16 cellular contexts compared by ENCODE assay signal in the genomic region with DNA sequence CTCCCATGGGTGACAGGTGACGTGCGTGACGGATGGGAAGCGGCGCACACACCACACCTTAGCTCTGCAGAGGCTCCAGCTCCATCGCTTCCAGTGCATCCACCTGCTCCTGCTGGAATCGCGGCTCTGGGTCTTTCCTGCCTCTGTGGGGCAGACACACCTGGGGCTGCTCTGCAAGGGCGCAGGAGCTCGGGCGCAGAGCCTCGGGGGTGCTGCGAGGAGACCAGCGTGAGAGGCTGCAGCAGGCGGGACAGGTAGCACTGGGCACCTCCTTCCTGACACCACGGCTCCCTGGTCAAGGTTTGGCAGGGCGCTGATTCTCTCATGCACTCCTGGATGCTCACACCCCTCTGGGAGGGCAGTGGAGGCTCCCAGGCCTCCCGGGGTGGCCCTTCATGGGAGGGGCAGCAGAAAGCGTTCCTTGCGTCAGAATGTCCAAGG.
DNase-seq lines count a peak whose midpoint lies in the region; ATAC-seq and TF ChIP-seq lines count a peak whose summit lies in the region.
"Had no signal": no experiment of that assay in that cellular context is flagged by ENCODE, and none has a peak within 500 bp of the region (broad histone marks: within the 10 kb centered on the region; RNA-seq: fewer than 3 reads in every experiment).

No MANE protein-coding gene starts in this region.

- H3K4ac ChIP-seq in H9 (ENCODE audit: low read depth, low read length) (no peak overlapping the region), neuronal stem cell (ENCODE audit: low read length) (no peak overlapping the region)

- H3K9ac ChIP-seq in H9 (ENCODE audit: extremely low read depth, insufficient read length, low read length) (no peak overlapping the region), neuronal stem cell (ENCODE audit: low read depth, low read length, poor library complexity) (no peak overlapping the region)

- H4K20me1 ChIP-seq in H9 (ENCODE audit: control insufficient read depth, insufficient read depth, insufficient read length) = no peaks in the 10 kb centered on the region

- H3K79me1 ChIP-seq in H9 (ENCODE audit: insufficient read depth, low read depth, low read length, poor library complexity, severe bottlenecking) (no peaks in the 10 kb centered on the region), neuronal stem cell (ENCODE audit: low read depth, low read length) (no peaks in the 10 kb centered on the region)

- H3K4me1 ChIP-seq in H9 (ENCODE audit: insufficient read depth, low read length) (no peaks in the 10 kb centered on the region), Peyer's patch (no peaks in the 10 kb centered on the region), neuronal stem cell (ENCODE audit: control insufficient read depth in 2 of 2, insufficient read depth in 1 of 2, low read depth in 1 of 2, low read length in 2 of 2) (no peaks in the 10 kb centered on the region)
- H3K4me1 ChIP-seq: BE2C had no signal

- H3K27me3 ChIP-seq in H9 (ENCODE audit: insufficient read depth, low read length) (no peaks in the 10 kb centered on the region), Peyer's patch (no peaks in the 10 kb centered on the region), neuronal stem cell (ENCODE audit: control insufficient read depth in 3 of 3, insufficient read depth in 3 of 3, low read depth in 1 of 3, low read length in 3 of 3) (peaks cover 0 to 4% (median 2%) of the 10 kb centered on the region in 3 experiments)
- H3K27me3 ChIP-seq: BE2C had no signal

- peaks cover 12 to 17% of the 10 kb centered on the region in 2 experiments for H3K9me3 Mint-ChIP-seq in H9

- H3K4me3 Mint-ChIP-seq in H9 = no peak overlapping the region
- H3K4me3 Mint-ChIP-seq: CD4-positive, alpha-beta memory T cell had no signal

- no peak overlapping the region for H3K27ac Mint-ChIP-seq in H9

- no peak overlapping the region for H3K18ac ChIP-seq in H9 (ENCODE audit: insufficient read length, low read depth, low read length)
- H3K18ac ChIP-seq in neuronal stem cell (ENCODE audit: low read length) = peak overlapping the region; percentile 54

- no peak overlapping the region for H2BK120ac ChIP-seq in H9 (ENCODE audit: low read depth, low read length, poor library complexity, severe bottlenecking)
- H2BK120ac ChIP-seq in neuronal stem cell (ENCODE audit: low read depth, low read length) = no peak overlapping the region

- H2AK5ac ChIP-seq in H9 (ENCODE audit: insufficient read length, low read length) (no peak overlapping the region), neuronal stem cell (ENCODE audit: low read depth, low read length) (peak overlapping the region; percentile 6)

- WGBS in H9 (ENCODE audit: extremely low coverage, insufficient read length, low lambda C conversion rate) = no CpG with 5 or more reads among the region's 20 CpGs
- no CpG with 5 or more reads among the region's 20 CpGs for WGBS in neuronal stem cell (ENCODE audit: extremely low coverage in 2 of 2, insufficient read length in 2 of 2, insufficient replicate concordance in 1 of 2), 2 donors

- H2BK12ac ChIP-seq in H9 (ENCODE audit: insufficient read length, low read depth, low read length) (no peak overlapping the region), neuronal stem cell (ENCODE audit: low read length) (no peak overlapping the region)

- H3K9me3 ChIP-seq in H9 (ENCODE audit: control insufficient read depth, low read depth, low read length) (peaks cover 5% of the 10 kb centered on the region), Peyer's patch (no peaks in the 10 kb centered on the region), neuronal stem cell (replicated peaks in 1 of 2; ENCODE audit: control insufficient read depth in 2 of 2, insufficient read depth in 1 of 2, low read depth in 1 of 2, low read length in 2 of 2) (peaks cover 0 to 2% of the 10 kb centered on the region in 2 donors)
- H3K9me3 ChIP-seq: A549 had no signal

- no peak for TF ChIP-seq POLR2A in Peyer's patch (IDR thresholded peaks at IDR 0.05)

- H3K27me3 Mint-ChIP-seq in H9 (ENCODE audit: low read depth) = peaks cover 9% of the 10 kb centered on the region

- H4K91ac ChIP-seq in H9 (ENCODE audit: insufficient read length, low read depth, low read length) = no peak overlapping the region
- H4K91ac ChIP-seq in neuronal stem cell (ENCODE audit: low read depth, low read length, poor library complexity) = no peak overlapping the region

- H3K4me2 ChIP-seq in H9 (ENCODE audit: insufficient read depth, insufficient read length, low read length) (no peak overlapping the region), neuronal stem cell (ENCODE audit: insufficient read depth, low read length, poor library complexity, severe bottlenecking) (no peak overlapping the region)
- H3K4me2 ChIP-seq: A549 had no signal

- H3K4me1 Mint-ChIP-seq in H9 = peaks cover 4 to 6% of the 10 kb centered on the region in 2 experiments; a peak in 2 of 4 replicates

- H3K14ac ChIP-seq in H9 (ENCODE audit: insufficient read depth, low read length) (peak overlapping the region; percentile 18; the same call in 1 of the 2 replicates), neuronal stem cell (ENCODE audit: low read length) (peak overlapping the region; percentile 60)

- H2BK15ac ChIP-seq in H9 (ENCODE audit: low read depth, low read length) = no peak overlapping the region
- H2BK15ac ChIP-seq in neuronal stem cell (ENCODE audit: low read length) = no peak overlapping the region

- no peak for ATAC-seq in HG02642 (IDR thresholded peaks at IDR 0.05; ENCODE audit: poor library complexity, unreplicated experiment)
- ATAC-seq: A549 had no signal

- no peaks in the 10 kb centered on the region for H3K23me2 ChIP-seq in H9 (ENCODE audit: insufficient read length, low read depth, low read length, poor library complexity, severe bottlenecking)

- H3K36me3 ChIP-seq in Peyer's patch = no peaks in the 10 kb centered on the region
- no peaks in the 10 kb centered on the region for H3K36me3 ChIP-seq in neuronal stem cell (replicated peaks in 1 of 2; ENCODE audit: control insufficient read depth in 2 of 2, insufficient read depth in 2 of 2, low read length in 2 of 2)
- H3K36me3 ChIP-seq: BE2C had no signal

- H2BK5ac ChIP-seq in H9 (ENCODE audit: insufficient read length, low read length) (no peak overlapping the region), neuronal stem cell (ENCODE audit: low read length) (no peak overlapping the region)

- H3K27ac ChIP-seq in H9 (ENCODE audit: insufficient read length, low read depth, low read length) (no peak overlapping the region), Peyer's patch (no peak overlapping the region), neuronal stem cell (replicated peaks; ENCODE audit: low read length) (no peak overlapping the region)
- H3K27ac ChIP-seq: A549, C4-2B had no signal

- H3K23ac ChIP-seq in H9 (ENCODE audit: insufficient read length, low read depth, low read length) (no peak overlapping the region), neuronal stem cell (ENCODE audit: low read depth, low read length, poor library complexity) (peak overlapping the region; percentile 48)

- H3T11ph ChIP-seq in H9 (ENCODE audit: low read length) = no peak overlapping the region

- H2AFZ ChIP-seq in H9 (ENCODE audit: low read length) (no peak overlapping the region), neuronal stem cell (ENCODE audit: low read length) (no peak overlapping the region)

- TF ChIP-seq CTCF in H9 (conservative IDR thresholded peaks at IDR 0.05) = no peak
- TF ChIP-seq CTCF in Peyer's patch (IDR thresholded peaks at IDR 0.05) = no peak

- DNase-seq in H9 = no peak
- peak in 2 of 3 donors; percentile 31 to 42 for DNase-seq in Peyer's patch
- DNase-seq in head of caudate nucleus = peak in 37 of 42 donors; percentile 49 to 92 (median 80)
- no peak for DNase-seq in neuronal stem cell (ENCODE audit: low spot score)
- DNase-seq in islet precursor cell = no peak
- DNase-seq in activated CD4-positive, alpha-beta T cell treated with anti-CD3 and anti-CD28 coated beads for 4 hours = no peak
- DNase-seq in NCI-H2107 (lab: John Stamatoyannopoulos, UW) = no peak
- DNase-seq: BE2C; CD4-positive, alpha-beta memory T cell; COR-L47; DMS153; GF-D8; IMR-90 had no signal

- no peak overlapping the region for H2BK20ac ChIP-seq in H9 (ENCODE audit: low read depth, low read length, poor library complexity, severe bottlenecking)

- no peak overlapping the region for H3K4me3 ChIP-seq in Peyer's patch
- no peak overlapping the region for H3K4me3 ChIP-seq in neuronal stem cell (ENCODE audit: low read length in 2 of 2)
- H3K4me3 ChIP-seq: A549 had no signal

- intact Hi-C loops in head of caudate nucleus (cut with DNase I) = no loop called here

- H3K36me3 Mint-ChIP-seq in H9 (ENCODE audit: insufficient read depth in 1 of 3, low read depth in 3 of 3) = peaks cover 7 to 15% (median 8%) of the 10 kb centered on the region in 3 experiments; a peak in 6 of 7 replicates
- H3K36me3 Mint-ChIP-seq: CD4-positive, alpha-beta memory T cell had no signal

- H3K56ac ChIP-seq in H9 (ENCODE audit: insufficient read length, low read depth, low read length) = no peak overlapping the region

- H4K5ac ChIP-seq in H9 (ENCODE audit: insufficient read length, low read depth, low read length) = no peak overlapping the region

- no peak overlapping the region for H4K8ac ChIP-seq in H9 (replicated peaks; ENCODE audit: insufficient read length, low read depth, low read length)
- no peak overlapping the region for H4K8ac ChIP-seq in neuronal stem cell (ENCODE audit: low read depth, low read length)

- no peaks in the 10 kb centered on the region for H3K79me2 ChIP-seq in H9 (ENCODE audit: insufficient read depth, low read length)

Comparison
In these comparisons a context has a peak if more than half of its experiments do, and no peak if none do; other contexts are left out.
1. DNase-seq: peak in Peyer's patch (2 of 3) and head of caudate nucleus (37 of 42); none in H9 (single experiment), neuronal stem cell (single experiment), islet precursor cell (single experiment), activated CD4-positive, alpha-beta T cell treated with anti-CD3 and anti-CD28 coated beads for 4 hours (0 of 2) and NCI-H2107 (single experiment).